17 cellular contexts compared by ENCODE assay signal in genomic region chr9:78453450-78453849, GRCh38.
DNase-seq lines count a peak whose midpoint lies in the region; ATAC-seq and TF ChIP-seq lines count a peak whose summit lies in the region.
"Had no signal": no experiment of that assay in that cellular context is flagged by ENCODE, and none has a peak within 500 bp of the region (broad histone marks: within the 10 kb centered on the region; RNA-seq: fewer than 3 reads in every experiment).

No MANE protein-coding gene starts in this region.

- intact Hi-C loops in IMR-90 (cut with micrococcal nuclease): no loop called here
- intact Hi-C loops in right lobe of liver (cut with DNase I): no loop called here
- intact Hi-C loops in sciatic nerve (cut with DNase I): no loop called here

- H3K4ac ChIP-seq in H9 (ENCODE audit: low read depth, low read length): no peak overlapping the region
- no peak overlapping the region for H3K4ac ChIP-seq in IMR-90 (ENCODE audit: low read depth, low read length)

- H3K4me3 ChIP-seq in IMR-90 (ENCODE audit: insufficient read depth, low read depth, low read length): no peak overlapping the region
- H3K4me3 ChIP-seq in right lobe of liver: no peak overlapping the region
- H3K4me3 ChIP-seq: A549, GM12878, GM23338, HAP-1 had no signal

- no peak for TF ChIP-seq RAD21 in IMR-90 (IDR thresholded peaks at IDR 0.05; ENCODE audit: low read length)

- no peak overlapping the region for H2AK9ac ChIP-seq in IMR-90 (replicated peaks; ENCODE audit: low read depth, low read length, poor library complexity)

- peaks cover 0 to 8% (median 6%) of the 10 kb centered on the region in 3 experiments; a peak in 5 of 7 replicates for H3K36me3 Mint-ChIP-seq in H9 (ENCODE audit: insufficient read depth in 1 of 3, low read depth in 3 of 3)
- H3K36me3 Mint-ChIP-seq in stimulated activated memory B cell treated with anti-CD40 and anti-IgM and Interleukin-4, amounts not matched to agents 10 μg/mL and 1 μg/mL and 100 μg/mL, for 72 hours: no peaks in the 10 kb centered on the region
- H3K36me3 Mint-ChIP-seq: CD4-positive, alpha-beta memory T cell; IgD-negative memory B cell had no signal

- H3K4me3 Mint-ChIP-seq in H9: no peak overlapping the region
- no peak overlapping the region for H3K4me3 Mint-ChIP-seq in stimulated activated memory B cell treated with anti-CD40 and anti-IgM and Interleukin-4, amounts not matched to agents 10 μg/mL and 1 μg/mL and 100 μg/mL, for 72 hours
- H3K4me3 Mint-ChIP-seq: CD4-positive, alpha-beta memory T cell; GM23338; IgD-negative memory B cell had no signal

- no peak for DNase-seq in H9
- DNase-seq in IMR-90: no peak
- no peak for DNase-seq in right lobe of liver
- DNase-seq in sciatic nerve (ENCODE audit: low spot score): no peak
- DNase-seq: BE2C; CD4-positive, alpha-beta memory T cell; COR-L47; KG1 had no signal

- H3K9ac ChIP-seq in H9 (ENCODE audit: extremely low read depth, insufficient read length, low read length) (no peak overlapping the region), IMR-90 (ENCODE audit: low read depth, low read length) (no peak overlapping the region)

- H3K27ac ChIP-seq in H9 (ENCODE audit: insufficient read length, low read depth, low read length): no peak overlapping the region
- no peak overlapping the region for H3K27ac ChIP-seq in IMR-90 (ENCODE audit: insufficient read depth, low read length)
- H3K27ac ChIP-seq in right lobe of liver: no peak overlapping the region
- H3K27ac ChIP-seq: A549, C4-2B, HL-60 had no signal

- H3K18ac ChIP-seq in H9 (ENCODE audit: insufficient read length, low read depth, low read length) (no peak overlapping the region), IMR-90 (ENCODE audit: low read depth, low read length) (no peak overlapping the region)

- dilution Hi-C loops in IMR-90 (cut with HindIII; ENCODE audit: low sequenced_read_pairs, unreplicated experiment): no loop called here

- in situ Hi-C loops in IMR-90 (cut with MboI; ENCODE audit: low sequenced_read_pairs): no loop called here

- H2BK5ac ChIP-seq in H9 (ENCODE audit: insufficient read length, low read length) (no peak overlapping the region), IMR-90 (ENCODE audit: low read depth, low read length, poor library complexity, severe bottlenecking) (no peak overlapping the region)

- H3K4me1 Mint-ChIP-seq in H9: peaks cover 20 to 21% of the 10 kb centered on the region in 2 experiments
- no peaks in the 10 kb centered on the region for H3K4me1 Mint-ChIP-seq in stimulated activated memory B cell treated with anti-CD40 and anti-IgM and Interleukin-4, amounts not matched to agents 10 μg/mL and 1 μg/mL and 100 μg/mL, for 72 hours
- H3K4me1 Mint-ChIP-seq: CD4-positive, alpha-beta memory T cell; IgD-negative memory B cell had no signal

- H2BK20ac ChIP-seq in H9 (ENCODE audit: low read depth, low read length, poor library complexity, severe bottlenecking) (no peak overlapping the region), IMR-90 (ENCODE audit: low read depth, low read length) (no peak overlapping the region)

- H3K36me3 ChIP-seq in IMR-90 (ENCODE audit: control insufficient read depth, insufficient read depth, low read length) (no peaks in the 10 kb centered on the region), right lobe of liver (no peaks in the 10 kb centered on the region)
- H3K36me3 ChIP-seq: BE2C, HAP-1 had no signal

- ATAC-seq in IMR-90 (ENCODE audit: low read depth) (no peak), right lobe of liver (peak; percentile 46 to 68 (median 58)), sciatic nerve (no peak), HG03571 (IDR thresholded peaks at IDR 0.05; ENCODE audit: unreplicated experiment) (no peak)
- peak; percentile 24 for ATAC-seq in stimulated activated memory B cell treated with anti-CD40 and anti-IgM and Interleukin-4, amounts not matched to agents 10 μg/mL and 1 μg/mL and 100 μg/mL, for 72 hours
- ATAC-seq: A549, GM12878, GM23338 had no signal

- H3K27me3 Mint-ChIP-seq in H9 (ENCODE audit: low read depth): no peaks in the 10 kb centered on the region
- peaks cover 26% of the 10 kb centered on the region for H3K27me3 Mint-ChIP-seq in stimulated activated memory B cell treated with anti-CD40 and anti-IgM and Interleukin-4, amounts not matched to agents 10 μg/mL and 1 μg/mL and 100 μg/mL, for 72 hours

- TF ChIP-seq POLR2A in IMR-90 (IDR thresholded peaks at IDR 0.05; ENCODE audit: low read depth, low read length): no peak
- TF ChIP-seq POLR2A in right lobe of liver (IDR thresholded peaks at IDR 0.05): no peak

- H2BK120ac ChIP-seq in H9 (ENCODE audit: low read depth, low read length, poor library complexity, severe bottlenecking): no peak overlapping the region
- no peak overlapping the region for H2BK120ac ChIP-seq in IMR-90 (ENCODE audit: low read depth, low read length)

- H3K79me2 ChIP-seq in H9 (ENCODE audit: insufficient read depth, low read length): no peaks in the 10 kb centered on the region

- no peaks in the 10 kb centered on the region for H3K79me1 ChIP-seq in H9 (ENCODE audit: insufficient read depth, low read depth, low read length, poor library complexity, severe bottlenecking)
- H3K79me1 ChIP-seq in IMR-90 (ENCODE audit: low read depth in 1 of 2, low read length in 2 of 2): no peaks in the 10 kb centered on the region

- CTCF ChIA-PET in IMR-90 (lab: Yijun Ruan, JAX): no interaction called here

- no peak overlapping the region for H2BK12ac ChIP-seq in H9 (ENCODE audit: insufficient read length, low read depth, low read length)

- H3K23me2 ChIP-seq in H9 (ENCODE audit: insufficient read length, low read depth, low read length, poor library complexity, severe bottlenecking): no peaks in the 10 kb centered on the region

- H3K9me1 ChIP-seq in IMR-90 (ENCODE audit: insufficient read depth, low read length): no peaks in the 10 kb centered on the region

- H4K5ac ChIP-seq in H9 (ENCODE audit: insufficient read length, low read depth, low read length): peak overlapping the region; percentile 21
- no peak overlapping the region for H4K5ac ChIP-seq in IMR-90 (ENCODE audit: low read depth, low read length)

- H4K8ac ChIP-seq in H9 (replicated peaks; ENCODE audit: insufficient read length, low read depth, low read length) (no peak overlapping the region), IMR-90 (ENCODE audit: low read depth in 2 of 2, low read length in 2 of 2) (no peak overlapping the region)

- TF ChIP-seq CTCF in H9 (conservative IDR thresholded peaks at IDR 0.05) (no peak), IMR-90 (conservative IDR thresholded peaks at IDR 0.05; ENCODE audit: low read depth, low read length) (no peak), right lobe of liver (IDR thresholded peaks at IDR 0.05) (no peak)

- H3K4me1 ChIP-seq in H9 (ENCODE audit: insufficient read depth, low read length) (peaks cover 5% of the 10 kb centered on the region; the same call in 1 of the 2 replicates), IMR-90 (ENCODE audit: control insufficient read depth, insufficient read depth, low read length) (no peaks in the 10 kb centered on the region), right lobe of liver (no peaks in the 10 kb centered on the region)
- H3K4me1 ChIP-seq: A549, BE2C had no signal

- H2BK15ac ChIP-seq in H9 (ENCODE audit: low read depth, low read length) (no peak overlapping the region), IMR-90 (ENCODE audit: low read depth, low read length) (no peak overlapping the region)

- H4K91ac ChIP-seq in H9 (ENCODE audit: insufficient read length, low read depth, low read length) (no peak overlapping the region), IMR-90 (ENCODE audit: insufficient read depth, low read depth, low read length) (no peak overlapping the region)

- no CpG with 5 or more reads among the region's 7 CpGs for WGBS in H9 (ENCODE audit: extremely low coverage, insufficient read length, low lambda C conversion rate)
- WGBS in IMR-90 (ENCODE audit: extremely low coverage in 2 of 2, insufficient read length in 1 of 2), 2 experiments: 86% methylated on average over 4 of the region's 7 CpGs; no CpG with 5 or more reads in 1 of the 2 experiments
- 50% methylated on average over 3 of the region's 7 CpGs for WGBS in right lobe of liver (ENCODE audit: insufficient coverage, low coverage, low lambda C conversion rate, missing lambda C conversion rate)

- no TSS peak for BruUV-seq in IMR-90 (replicated peaks; lab: Mats Ljungman, UMichigan)

- POLR2A ChIA-PET in IMR-90 (lab: Charles Lee; ENCODE audit: unreplicated experiment): no interaction called here

- H3K56ac ChIP-seq in H9 (ENCODE audit: insufficient read length, low read depth, low read length) (no peak overlapping the region), IMR-90 (ENCODE audit: extremely low read depth, insufficient read depth, low read length) (no peak overlapping the region)

- H2AK5ac ChIP-seq in H9 (ENCODE audit: insufficient read length, low read length) (no peak overlapping the region), IMR-90 (ENCODE audit: low read depth, low read length) (no peak overlapping the region)

- peaks cover 1 to 3% of the 10 kb centered on the region in 2 experiments; a peak in 3 of 5 replicates for H3K9me3 Mint-ChIP-seq in H9
- no peaks in the 10 kb centered on the region for H3K9me3 Mint-ChIP-seq in stimulated activated memory B cell treated with anti-CD40 and anti-IgM and Interleukin-4, amounts not matched to agents 10 μg/mL and 1 μg/mL and 100 μg/mL, for 72 hours

- H3T11ph ChIP-seq in H9 (ENCODE audit: low read length): no peak overlapping the region

- H3K23ac ChIP-seq in H9 (ENCODE audit: insufficient read length, low read depth, low read length): no peak overlapping the region
- H3K23ac ChIP-seq in IMR-90 (ENCODE audit: low read depth, low read length): no peak overlapping the region

- H3K4me2 ChIP-seq in H9 (ENCODE audit: insufficient read depth, insufficient read length, low read length) (no peak overlapping the region), IMR-90 (ENCODE audit: low read depth, low read length) (no peak overlapping the region)
- H3K4me2 ChIP-seq: A549, GM23338 had no signal

- H3K27me3 ChIP-seq in H9 (ENCODE audit: insufficient read depth, low read length) (no peaks in the 10 kb centered on the region), IMR-90 (ENCODE audit: control insufficient read depth, insufficient read depth, low read length) (peaks cover 18% of the 10 kb centered on the region), right lobe of liver (no peaks in the 10 kb centered on the region)
- H3K27me3 ChIP-seq: BE2C had no signal

- H3K27ac Mint-ChIP-seq in H9: no peak overlapping the region; a peak in 1 of 7 replicates
- no peak overlapping the region for H3K27ac Mint-ChIP-seq in stimulated activated memory B cell treated with anti-CD40 and anti-IgM and Interleukin-4, amounts not matched to agents 10 μg/mL and 1 μg/mL and 100 μg/mL, for 72 hours
- H3K27ac Mint-ChIP-seq: GM23338, IgD-negative memory B cell had no signal

- H3K14ac ChIP-seq in H9 (ENCODE audit: insufficient read depth, low read length) (no peak overlapping the region; the same call in 1 of the 2 replicates), IMR-90 (replicated peaks; ENCODE audit: low read depth, low read length) (no peak overlapping the region)

- no peaks in the 10 kb centered on the region for H4K20me1 ChIP-seq in H9 (ENCODE audit: control insufficient read depth, insufficient read depth, insufficient read length)
- no peaks in the 10 kb centered on the region for H4K20me1 ChIP-seq in IMR-90 (ENCODE audit: insufficient read depth, low read length)

- H2AFZ ChIP-seq in H9 (ENCODE audit: low read length) (no peak overlapping the region), IMR-90 (replicated peaks; ENCODE audit: low read length, poor library complexity) (peak overlapping the region; percentile 56)
- H2AFZ ChIP-seq: GM23338 had no signal

- no peaks in the 10 kb centered on the region for H3K9me3 ChIP-seq in H9 (ENCODE audit: control insufficient read depth, low read depth, low read length)
- H3K9me3 ChIP-seq in IMR-90 (ENCODE audit: control insufficient read depth, insufficient read depth, low read length): no peaks in the 10 kb centered on the region
- no peaks in the 10 kb centered on the region for H3K9me3 ChIP-seq in right lobe of liver
- H3K9me3 ChIP-seq: A549, BE2C, HAP-1 had no signal

Comparison
In these comparisons a context has a peak if more than half of its experiments do, and no peak if none do; other contexts are left out.
1. ATAC-seq: peak in right lobe of liver (4 of 4) and stimulated activated memory B cell treated with anti-CD40 and anti-IgM and Interleukin-4, amounts not matched to agents 10 μg/mL and 1 μg/mL and 100 μg/mL, for 72 hours (single experiment); none in IMR-90 (single experiment), sciatic nerve (single experiment) and HG03571 (single experiment).